Comparison of ENCODE assay signal across 22 cellular contexts in the genomic region with DNA sequence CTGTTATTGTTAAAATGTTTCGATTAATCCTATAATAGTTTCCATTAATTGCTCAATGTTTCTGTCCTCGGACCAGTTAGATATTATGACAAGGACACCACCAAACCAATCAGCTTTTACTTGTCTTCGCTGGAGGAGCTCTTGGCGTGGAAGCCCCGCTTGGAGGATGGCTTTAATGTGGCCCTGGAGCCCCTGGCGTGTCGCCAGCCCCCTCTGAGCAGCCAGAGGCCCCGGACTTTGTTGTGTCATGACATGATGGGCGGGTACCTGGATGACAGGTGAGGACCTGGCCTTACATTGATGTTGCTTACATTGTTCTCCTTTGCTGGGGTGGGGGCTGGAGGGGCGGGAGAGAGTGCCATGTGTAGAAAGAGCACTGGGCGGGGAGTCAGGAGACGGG. TPM values are rescaled to one million over a fixed set of nuclear protein-coding genes. Genes with fewer than 3 reads are reported as not detected.
DNase-seq lines count a peak whose midpoint lies in the region; ATAC-seq and TF ChIP-seq lines count a peak whose summit lies in the region.
"Had no signal": no experiment of that assay in that cellular context is flagged by ENCODE, and none has a peak within 500 bp of the region (broad histone marks: within the 10 kb centered on the region; RNA-seq: fewer than 3 reads in every experiment).

No MANE protein-coding gene starts in this region.

- DNase-seq in CD4-positive, alpha-beta memory T cell = no peak
- peak; percentile 33 for DNase-seq in H7
- DNase-seq in glutamatergic neuron = peak; percentile 4
- DNase-seq in posterior vena cava (ENCODE audit: low spot score) = peak; percentile 32
- no peak for DNase-seq in NK-92 treated with Interleukin-12 subunit alpha and Interleukin-12 subunit beta, amount 100 ng/mL, for 24 hours (lab: John Stamatoyannopoulos, UW)
- no peak for DNase-seq in NCI-H446 (lab: John Stamatoyannopoulos, UW)
- no peak for DNase-seq in PC-9
- DNase-seq: Calu3; CD8-positive, alpha-beta T cell; DMS53; EL; KG1; MV-4-11; NCI-H1694 treated with DMSO at 0.1 percent for 48 hours; NCI-H2227 treated with DMSO at 0.1 percent for 48 hours; NCI-H524; NCI-H82; PC-3 had no signal

- no peaks in the 10 kb centered on the region for H3K9me3 Mint-ChIP-seq in CD4-positive, alpha-beta memory T cell
- peaks cover 11% of the 10 kb centered on the region for H3K9me3 Mint-ChIP-seq in glutamatergic neuron (ENCODE audit: unreplicated experiment)
- H3K9me3 Mint-ChIP-seq: CD8-positive, alpha-beta T cell had no signal

- no peak for ATAC-seq in HG03039 (IDR thresholded peaks at IDR 0.05; ENCODE audit: unreplicated experiment)
- ATAC-seq: CD8-positive, alpha-beta T cell; GM12878; PC-3 had no signal

- no TSS peak for BruUV-seq in PC-9 (replicated peaks; lab: Mats Ljungman, UMichigan)

- H3K36me3 Mint-ChIP-seq in CD4-positive, alpha-beta memory T cell = peaks cover 27 to 49% of the 10 kb centered on the region in 2 donors
- H3K36me3 Mint-ChIP-seq in glutamatergic neuron (ENCODE audit: unreplicated experiment) = no peaks in the 10 kb centered on the region

- H3K4me2 ChIP-seq in PC-9 = no peak overlapping the region
- H3K4me2 ChIP-seq: BLaER1 had no signal

- no peaks in the 10 kb centered on the region for H3K27me3 ChIP-seq in CD4-positive, alpha-beta memory T cell (ENCODE audit: insufficient read depth, low read length)
- H3K27me3 ChIP-seq in H7 (ENCODE audit: control insufficient read depth, insufficient read depth, low read length) = peaks cover 3% of the 10 kb centered on the region; the same call in 1 of the 2 replicates
- H3K27me3 ChIP-seq in PC-9 (ENCODE audit: insufficient read depth, low read depth) = no peaks in the 10 kb centered on the region
- H3K27me3 ChIP-seq: BLaER1 had no signal

- H3K4me1 ChIP-seq in CD4-positive, alpha-beta memory T cell (ENCODE audit: insufficient read depth, low read length) = peaks cover 24% of the 10 kb centered on the region
- peaks cover 17% of the 10 kb centered on the region for H3K4me1 ChIP-seq in PC-9 (replicated peaks; ENCODE audit: insufficient read depth)

- peak overlapping the region in 5 of 7 donors; percentile 42 to 85 (median 59) for H3K27ac Mint-ChIP-seq in CD4-positive, alpha-beta memory T cell
- H3K27ac Mint-ChIP-seq in glutamatergic neuron (ENCODE audit: unreplicated experiment) = no peak overlapping the region
- H3K27ac Mint-ChIP-seq: CD8-positive, alpha-beta T cell had no signal

- peaks cover 12% of the 10 kb centered on the region for H3K36me3 ChIP-seq in CD4-positive, alpha-beta memory T cell (ENCODE audit: insufficient read depth, low read length)
- H3K36me3 ChIP-seq in H7 (replicated peaks; ENCODE audit: control insufficient read depth, insufficient read depth, low read length) (peaks cover 6% of the 10 kb centered on the region), PC-9 (ENCODE audit: low read depth) (no peaks in the 10 kb centered on the region)

- no peak for TF ChIP-seq CTCF in glutamatergic neuron (IDR thresholded peaks at IDR 0.05; ENCODE audit: partially characterized antibody, unreplicated experiment)
- TF ChIP-seq CTCF in PC-9 (conservative IDR thresholded peaks at IDR 0.05) = no peak

- CTCF ChIA-PET in CD4-positive, alpha-beta memory T cell (lab: Charles Lee; ENCODE audit: partially characterized antibody) = interaction anchor here (1.5 kb wide), 1 partner anchor 12 kb away, joined by 5 read pairs; no protein-coding TSS in a partner anchor
- CTCF ChIA-PET in PC-9 (lab: Charles Lee) = interaction anchor here (0.6 kb wide), 1 partner anchor 656 kb away, joined by 3 read pairs; no protein-coding TSS in a partner anchor

- intact Hi-C loops in CD4-positive, alpha-beta memory T cell (cut with micrococcal nuclease) = no loop called here
- intact Hi-C loops in posterior vena cava (cut with DNase I) = no loop called here
- intact Hi-C loops in PC-9 (cut with micrococcal nuclease; ENCODE audit: unreplicated experiment) = no loop called here

- POLR2A ChIA-PET in CD4-positive, alpha-beta memory T cell (lab: Charles Lee; ENCODE audit: partially characterized antibody) = no interaction called here
- POLR2A ChIA-PET in PC-9 (lab: Charles Lee; ENCODE audit: unreplicated experiment) = no interaction called here

- H3K27me3 Mint-ChIP-seq in CD4-positive, alpha-beta memory T cell = no peaks in the 10 kb centered on the region
- H3K27me3 Mint-ChIP-seq in glutamatergic neuron (ENCODE audit: unreplicated experiment) = peaks cover 13% of the 10 kb centered on the region

- peaks cover 9% of the 10 kb centered on the region; the same call in 1 of the 2 replicates for H3F3A ChIP-seq in PC-9 (ENCODE audit: insufficient read depth, low read depth)

- no peaks in the 10 kb centered on the region for H3K79me2 ChIP-seq in PC-9 (ENCODE audit: low read depth)

- H3K27ac ChIP-seq in CD4-positive, alpha-beta memory T cell (ENCODE audit: low read depth, low read length) = no peak overlapping the region
- H3K27ac ChIP-seq in PC-9 = no peak overlapping the region
- H3K27ac ChIP-seq: BLaER1 had no signal

- peaks cover 8 to 31% (median 19%) of the 10 kb centered on the region in 4 donors for H3K4me1 Mint-ChIP-seq in CD4-positive, alpha-beta memory T cell
- peaks cover 10% of the 10 kb centered on the region for H3K4me1 Mint-ChIP-seq in glutamatergic neuron (ENCODE audit: low read depth, unreplicated experiment)

- no peak overlapping the region for H3K4me3 ChIP-seq in CD4-positive, alpha-beta memory T cell (ENCODE audit: low read length in 2 of 2)
- H3K4me3 ChIP-seq in H7 (ENCODE audit: insufficient read depth, low read depth, low read length) (no peak overlapping the region), PC-9 (no peak overlapping the region)
- H3K4me3 ChIP-seq: BLaER1, GM12878, HAP-1 had no signal

- H4K20me1 ChIP-seq in PC-9 (ENCODE audit: insufficient read depth) = no peaks in the 10 kb centered on the region

- no peak overlapping the region for H2AFZ ChIP-seq in PC-9

- H3K9me3 ChIP-seq in CD4-positive, alpha-beta memory T cell (ENCODE audit: control insufficient read depth in 1 of 2, low read length in 2 of 2) = no peaks in the 10 kb centered on the region
- H3K9me3 ChIP-seq in PC-9 (ENCODE audit: insufficient read depth, low read depth) = no peaks in the 10 kb centered on the region
- H3K9me3 ChIP-seq: BLaER1, HAP-1 had no signal

- H3K9me2 ChIP-seq in PC-9 (ENCODE audit: insufficient read depth) = no peaks in the 10 kb centered on the region

- H3K4me3 Mint-ChIP-seq in CD4-positive, alpha-beta memory T cell = no peak overlapping the region
- no peak overlapping the region for H3K4me3 Mint-ChIP-seq in glutamatergic neuron (ENCODE audit: unreplicated experiment)
- H3K4me3 Mint-ChIP-seq: CD8-positive, alpha-beta T cell had no signal

RNA-seq across cellular contexts. Expression of a gene that starts 3.0 kb away (rescaled TPM):
- 100 to 1,000 TPM; 148 to 150 TPM for total RNA-seq in CD4-positive, alpha-beta memory T cell
- 1 to 10 TPM; 2.7 to 3.3 TPM for polyA plus RNA-seq in CD4-positive, alpha-beta memory T cell
- 13.3 and 21.3 TPM in 2 replicates for total RNA-seq in H7 (2014; rRNA removed; shearing (Covaris generic))
- 51.5 TPM for total RNA-seq in glutamatergic neuron (ENCODE audit: unreplicated experiment)
- total RNA-seq in posterior vena cava = 10 to 100 TPM; 18.2 to 29.7 TPM
- total RNA-seq in PC-9 (2021) = 15.7 and 19.5 TPM in 2 replicates

RNA-seq across cellular contexts. Expression of a gene that starts 53.6 kb away (rescaled TPM):
- not detected for total RNA-seq in CD4-positive, alpha-beta memory T cell
- not detected for polyA plus RNA-seq in CD4-positive, alpha-beta memory T cell
- 0.28 and 0.67 TPM in 2 replicates for total RNA-seq in H7 (2014; rRNA removed; shearing (Covaris generic))
- total RNA-seq in glutamatergic neuron (ENCODE audit: unreplicated experiment) (0.15 TPM), posterior vena cava (100 to 1,000 TPM; 172 to 261 TPM), PC-9 (2021) (3.4 and 3.9 TPM in 2 replicates)

Comparison
In these comparisons a context has a peak if more than half of its experiments do, and no peak if none do; other contexts are left out.
1. DNase-seq: peak in H7 (single experiment), glutamatergic neuron (single experiment) and posterior vena cava (single experiment); none in CD4-positive, alpha-beta memory T cell (0 of 5), NK-92 treated with Interleukin-12 subunit alpha and Interleukin-12 subunit beta, amount 100 ng/mL, for 24 hours (single experiment), NCI-H446 (0 of 2) and PC-9 (0 of 2).
2. RNA of a gene that starts 53.6 kb away (total RNA-seq): 172 to 261 TPM in posterior vena cava; 3.4 to 3.9 TPM in PC-9, 0.28 to 0.67 TPM in H7, 0.15 TPM in glutamatergic neuron (single experiment) and not detected in CD4-positive, alpha-beta memory T cell; every median in the first group is over 10 times any median in the second.